11 cellular contexts compared by ENCODE assay signal in genomic region chr1:42955311-42956063, GRCh38. TPM values are rescaled to one million over a fixed set of nuclear protein-coding genes. Genes with fewer than 3 reads are reported as not detected.
DNase-seq lines count a peak whose midpoint lies in the region; ATAC-seq and TF ChIP-seq lines count a peak whose summit lies in the region.
"Had no signal": no experiment of that assay in that cellular context is flagged by ENCODE, and none has a peak within 500 bp of the region (broad histone marks: within the 10 kb centered on the region; RNA-seq: fewer than 3 reads in every experiment).

No MANE protein-coding gene starts in this region.

- H3K9ac ChIP-seq in GM23248 = no peak overlapping the region

- POLR2A ChIA-PET in AG04450 (lab: Yijun Ruan, JAX) = interaction anchor here (0.8 kb wide), 1 partner anchor 28 kb away, joined by 4 read pairs; no protein-coding TSS in a partner anchor

- peaks cover 8 to 15% of the 10 kb centered on the region in 2 donors for H3K36me3 Mint-ChIP-seq in activated T-cell treated with anti-CD3 and anti-CD28 coated beads, Interleukin-2, amount 50 U/mL, for 72 hours (ENCODE audit: insufficient read depth in 2 of 2)

- ATAC-seq in activated T-cell treated with anti-CD3 and anti-CD28 coated beads, Interleukin-2, amount 50 U/mL, for 72 hours (replicated peaks in 1 of 2) = no peak
- no peak for ATAC-seq in GM18520 (IDR thresholded peaks at IDR 0.05; ENCODE audit: unreplicated experiment)

- no peak overlapping the region for H2AFZ ChIP-seq in GM23248

- H3K27me3 ChIP-seq in AG04450 (ENCODE audit: control insufficient read depth, insufficient read depth, low read length) = no peaks in the 10 kb centered on the region
- no peaks in the 10 kb centered on the region for H3K27me3 ChIP-seq in GM23248 (replicated peaks; ENCODE audit: insufficient read depth)

- no peaks in the 10 kb centered on the region for H3K27me3 Mint-ChIP-seq in activated T-cell treated with anti-CD3 and anti-CD28 coated beads, Interleukin-2, amount 50 U/mL, for 72 hours (ENCODE audit: low read depth)

- H4K20me1 ChIP-seq in GM23248 (ENCODE audit: insufficient read depth) = no peaks in the 10 kb centered on the region

- H3K9me2 ChIP-seq in GM23248 (ENCODE audit: insufficient read depth) = no peaks in the 10 kb centered on the region

- H3K4me1 ChIP-seq in GM23248 (ENCODE audit: insufficient read depth) = peaks cover 35% of the 10 kb centered on the region

- H3K4me3 ChIP-seq in AG04450 (ENCODE audit: low read depth, low read length) (peak overlapping the region; percentile 48), GM23248 (peak overlapping the region; percentile 45)

- H3F3A ChIP-seq in GM23248 (ENCODE audit: insufficient read depth) = peaks cover 7% of the 10 kb centered on the region

- TF ChIP-seq CTCF in AG04450 (IDR thresholded peaks at IDR 0.05; ENCODE audit: low read depth, low read length) = no peak

- CTCF ChIA-PET in AG04450 (lab: Charles Lee) = interaction anchor here (1.1 kb wide), 1 partner anchor 118 kb away, joined by 8 read pairs; no protein-coding TSS in a partner anchor

- H3K4me2 ChIP-seq in GM23248 (ENCODE audit: unreplicated experiment) = peak overlapping the region; percentile 41

- H3K36me3 ChIP-seq in GM23248 (ENCODE audit: low read depth) = 0 out of 2 replicates have a peak, but pooled peaks cover 6% of the 10 kb centered on the region

- H3K4me1 Mint-ChIP-seq in activated T-cell treated with anti-CD3 and anti-CD28 coated beads, Interleukin-2, amount 50 U/mL, for 72 hours (ENCODE audit: low read depth) = peaks cover 77% of the 10 kb centered on the region

- H3K79me2 ChIP-seq in GM23248 (ENCODE audit: insufficient read depth) = peaks cover 75% of the 10 kb centered on the region

- H3K9me3 Mint-ChIP-seq in activated T-cell treated with anti-CD3 and anti-CD28 coated beads, Interleukin-2, amount 50 U/mL, for 72 hours = no peaks in the 10 kb centered on the region

- in situ Hi-C loops in GM23248 (cut with MboI) = no loop called here

- H3K9me3 ChIP-seq in AG04450 (ENCODE audit: control insufficient read depth, insufficient read depth, low read length) = peaks cover 4% of the 10 kb centered on the region; the same call in 1 of the 2 replicates
- H3K9me3 ChIP-seq in GM23248 (ENCODE audit: low read depth) = no peaks in the 10 kb centered on the region

- H3K27ac Mint-ChIP-seq in activated T-cell treated with anti-CD3 and anti-CD28 coated beads, Interleukin-2, amount 50 U/mL, for 72 hours = peak overlapping the region; percentile 88

- no peak for DNase-seq in AG04450 (ENCODE audit: low read depth, low spot score)
- DNase-seq in GM23248 = no peak
- no peak for DNase-seq in activated T-cell treated with anti-CD3 and anti-CD28 coated beads, Interleukin-2, amount 50 U/mL, for 72 hours
- DNase-seq in medulla oblongata (ENCODE audit: extremely low spot score) = peak; percentile 21
- no peak for DNase-seq in SK-N-DZ (ENCODE audit: low spot score)
- no peak for DNase-seq in NCI-H1048 (lab: John Stamatoyannopoulos, UW)
- no peak for DNase-seq in effector CD8-positive, alpha-beta T cell (lab: John Stamatoyannopoulos, UW)
- DNase-seq: activated effector memory CD4-positive, alpha-beta T cell treated with Interleukin-2 at 50 U/mL for 16 hours; kidney; NCI-H526 had no signal

- WGBS in GM23248 (ENCODE audit: low coverage in 1 of 2, low lambda C conversion rate in 2 of 2, missing lambda C conversion rate in 2 of 2), 2 experiments = 94% methylated on average over 15 to 16 of the region's 16 CpGs

- H3K4me3 Mint-ChIP-seq in activated T-cell treated with anti-CD3 and anti-CD28 coated beads, Interleukin-2, amount 50 U/mL, for 72 hours = peak overlapping the region; percentile 83 to 86

- no peak overlapping the region for H3K27ac ChIP-seq in AG04450 (ENCODE audit: low read depth, low read length)
- no peak overlapping the region for H3K27ac ChIP-seq in GM23248

RNA-seq across cellular contexts. Expression of gene SLC2A1, which starts 3.2 kb away (rescaled TPM):
- polyA plus RNA-seq in AG04450 (2011; rRNA removed) (114 and 140 TPM in 2 replicates), GM23248 (2016; fragmentation: Nextera tagmentation; extraction: Ambion mirVana) (142 and 143 TPM in 2 replicates)
- polyA minus RNA-seq in AG04450 (2011; rRNA and poly(A)+ RNA removed) = 125 and 154 TPM in 2 replicates
- 315 and 361 TPM in 2 replicates for total RNA-seq in GM23248 (2014; rRNA removed; shearing (Covaris generic))
- total RNA-seq in activated T-cell treated with anti-CD3 and anti-CD28 coated beads, Interleukin-2, amount 50 U/mL, for 72 hours = 10 to 100 TPM; 41.7 to 51.9 TPM
- 33.7 and 85.1 TPM in 2 replicates for polyA plus RNA-seq in SK-N-DZ (2014; cell fraction: cytosol; rRNA removed)
- 30.9 and 37.5 TPM in 2 replicates for polyA plus RNA-seq in SK-N-DZ (2014; cell fraction: nucleus; rRNA removed)
